ENCODE assay signal across 1 cellular context in the genomic region with DNA sequence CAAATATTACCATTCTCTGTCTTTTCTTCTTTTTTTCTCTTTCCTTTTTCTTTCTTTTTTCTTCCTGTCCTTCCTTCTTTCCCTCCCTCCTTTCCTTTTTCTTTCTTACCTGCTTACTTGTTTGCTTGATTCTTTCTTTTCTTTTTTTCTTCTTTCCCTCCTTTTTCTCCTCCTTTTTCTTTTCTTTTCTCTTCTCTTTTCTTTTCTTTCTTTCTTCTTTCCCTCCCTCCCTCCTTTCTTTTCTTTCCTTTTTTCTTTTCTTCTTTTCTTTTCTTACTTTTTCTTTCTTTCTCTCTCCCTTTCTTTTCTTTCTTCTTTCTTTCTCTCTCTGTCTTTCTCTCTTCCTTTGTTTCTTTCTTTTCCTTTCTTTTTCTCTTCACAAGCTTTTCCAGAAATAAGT.
TF ChIP-seq lines count a peak whose summit lies in the region.

No MANE protein-coding gene starts in this region.

TF ChIP-seq in GM23338, 12 proteins besides CTCF, POLR2A, EP300 and RAD21:
- TF ChIP-seq, protein P1, sequence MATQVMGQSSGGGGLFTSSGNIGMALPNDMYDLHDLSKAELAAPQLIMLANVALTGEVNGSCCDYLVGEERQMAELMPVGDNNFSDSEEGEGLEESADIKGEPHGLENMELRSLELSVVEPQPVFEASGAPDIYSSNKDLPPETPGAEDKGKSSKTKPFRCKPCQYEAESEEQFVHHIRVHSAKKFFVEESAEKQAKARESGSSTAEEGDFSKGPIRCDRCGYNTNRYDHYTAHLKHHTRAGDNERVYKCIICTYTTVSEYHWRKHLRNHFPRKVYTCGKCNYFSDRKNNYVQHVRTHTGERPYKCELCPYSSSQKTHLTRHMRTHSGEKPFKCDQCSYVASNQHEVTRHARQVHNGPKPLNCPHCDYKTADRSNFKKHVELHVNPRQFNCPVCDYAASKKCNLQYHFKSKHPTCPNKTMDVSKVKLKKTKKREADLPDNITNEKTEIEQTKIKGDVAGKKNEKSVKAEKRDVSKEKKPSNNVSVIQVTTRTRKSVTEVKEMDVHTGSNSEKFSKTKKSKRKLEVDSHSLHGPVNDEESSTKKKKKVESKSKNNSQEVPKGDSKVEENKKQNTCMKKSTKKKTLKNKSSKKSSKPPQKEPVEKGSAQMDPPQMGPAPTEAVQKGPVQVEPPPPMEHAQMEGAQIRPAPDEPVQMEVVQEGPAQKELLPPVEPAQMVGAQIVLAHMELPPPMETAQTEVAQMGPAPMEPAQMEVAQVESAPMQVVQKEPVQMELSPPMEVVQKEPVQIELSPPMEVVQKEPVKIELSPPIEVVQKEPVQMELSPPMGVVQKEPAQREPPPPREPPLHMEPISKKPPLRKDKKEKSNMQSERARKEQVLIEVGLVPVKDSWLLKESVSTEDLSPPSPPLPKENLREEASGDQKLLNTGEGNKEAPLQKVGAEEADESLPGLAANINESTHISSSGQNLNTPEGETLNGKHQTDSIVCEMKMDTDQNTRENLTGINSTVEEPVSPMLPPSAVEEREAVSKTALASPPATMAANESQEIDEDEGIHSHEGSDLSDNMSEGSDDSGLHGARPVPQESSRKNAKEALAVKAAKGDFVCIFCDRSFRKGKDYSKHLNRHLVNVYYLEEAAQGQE (IDR thresholded peaks at IDR 0.05; ENCODE audit: unreplicated experiment), result no peak
- TF ChIP-seq ZNF331 (CRISPR knock-in tag; IDR thresholded peaks at IDR 0.05; ENCODE audit: low read depth) (no peak), JUNB (IDR thresholded peaks at IDR 0.05; ENCODE audit: unreplicated experiment) (no peak), NANOG (IDR thresholded peaks at IDR 0.05; ENCODE audit: borderline replicate concordance) (no peak), STAT1 (IDR thresholded peaks at IDR 0.05; ENCODE audit: unreplicated experiment) (no peak), CREB1 (CRISPR knock-in tag; IDR thresholded peaks at IDR 0.05; ENCODE audit: low read depth) (no peak), EZH2 (IDR thresholded peaks at IDR 0.05; ENCODE audit: low read depth, unreplicated experiment) (no peak), POLR2AphosphoS5 (IDR thresholded peaks at IDR 0.05; ENCODE audit: low read depth) (no peak)
- TF ChIP-seq, protein P2, sequence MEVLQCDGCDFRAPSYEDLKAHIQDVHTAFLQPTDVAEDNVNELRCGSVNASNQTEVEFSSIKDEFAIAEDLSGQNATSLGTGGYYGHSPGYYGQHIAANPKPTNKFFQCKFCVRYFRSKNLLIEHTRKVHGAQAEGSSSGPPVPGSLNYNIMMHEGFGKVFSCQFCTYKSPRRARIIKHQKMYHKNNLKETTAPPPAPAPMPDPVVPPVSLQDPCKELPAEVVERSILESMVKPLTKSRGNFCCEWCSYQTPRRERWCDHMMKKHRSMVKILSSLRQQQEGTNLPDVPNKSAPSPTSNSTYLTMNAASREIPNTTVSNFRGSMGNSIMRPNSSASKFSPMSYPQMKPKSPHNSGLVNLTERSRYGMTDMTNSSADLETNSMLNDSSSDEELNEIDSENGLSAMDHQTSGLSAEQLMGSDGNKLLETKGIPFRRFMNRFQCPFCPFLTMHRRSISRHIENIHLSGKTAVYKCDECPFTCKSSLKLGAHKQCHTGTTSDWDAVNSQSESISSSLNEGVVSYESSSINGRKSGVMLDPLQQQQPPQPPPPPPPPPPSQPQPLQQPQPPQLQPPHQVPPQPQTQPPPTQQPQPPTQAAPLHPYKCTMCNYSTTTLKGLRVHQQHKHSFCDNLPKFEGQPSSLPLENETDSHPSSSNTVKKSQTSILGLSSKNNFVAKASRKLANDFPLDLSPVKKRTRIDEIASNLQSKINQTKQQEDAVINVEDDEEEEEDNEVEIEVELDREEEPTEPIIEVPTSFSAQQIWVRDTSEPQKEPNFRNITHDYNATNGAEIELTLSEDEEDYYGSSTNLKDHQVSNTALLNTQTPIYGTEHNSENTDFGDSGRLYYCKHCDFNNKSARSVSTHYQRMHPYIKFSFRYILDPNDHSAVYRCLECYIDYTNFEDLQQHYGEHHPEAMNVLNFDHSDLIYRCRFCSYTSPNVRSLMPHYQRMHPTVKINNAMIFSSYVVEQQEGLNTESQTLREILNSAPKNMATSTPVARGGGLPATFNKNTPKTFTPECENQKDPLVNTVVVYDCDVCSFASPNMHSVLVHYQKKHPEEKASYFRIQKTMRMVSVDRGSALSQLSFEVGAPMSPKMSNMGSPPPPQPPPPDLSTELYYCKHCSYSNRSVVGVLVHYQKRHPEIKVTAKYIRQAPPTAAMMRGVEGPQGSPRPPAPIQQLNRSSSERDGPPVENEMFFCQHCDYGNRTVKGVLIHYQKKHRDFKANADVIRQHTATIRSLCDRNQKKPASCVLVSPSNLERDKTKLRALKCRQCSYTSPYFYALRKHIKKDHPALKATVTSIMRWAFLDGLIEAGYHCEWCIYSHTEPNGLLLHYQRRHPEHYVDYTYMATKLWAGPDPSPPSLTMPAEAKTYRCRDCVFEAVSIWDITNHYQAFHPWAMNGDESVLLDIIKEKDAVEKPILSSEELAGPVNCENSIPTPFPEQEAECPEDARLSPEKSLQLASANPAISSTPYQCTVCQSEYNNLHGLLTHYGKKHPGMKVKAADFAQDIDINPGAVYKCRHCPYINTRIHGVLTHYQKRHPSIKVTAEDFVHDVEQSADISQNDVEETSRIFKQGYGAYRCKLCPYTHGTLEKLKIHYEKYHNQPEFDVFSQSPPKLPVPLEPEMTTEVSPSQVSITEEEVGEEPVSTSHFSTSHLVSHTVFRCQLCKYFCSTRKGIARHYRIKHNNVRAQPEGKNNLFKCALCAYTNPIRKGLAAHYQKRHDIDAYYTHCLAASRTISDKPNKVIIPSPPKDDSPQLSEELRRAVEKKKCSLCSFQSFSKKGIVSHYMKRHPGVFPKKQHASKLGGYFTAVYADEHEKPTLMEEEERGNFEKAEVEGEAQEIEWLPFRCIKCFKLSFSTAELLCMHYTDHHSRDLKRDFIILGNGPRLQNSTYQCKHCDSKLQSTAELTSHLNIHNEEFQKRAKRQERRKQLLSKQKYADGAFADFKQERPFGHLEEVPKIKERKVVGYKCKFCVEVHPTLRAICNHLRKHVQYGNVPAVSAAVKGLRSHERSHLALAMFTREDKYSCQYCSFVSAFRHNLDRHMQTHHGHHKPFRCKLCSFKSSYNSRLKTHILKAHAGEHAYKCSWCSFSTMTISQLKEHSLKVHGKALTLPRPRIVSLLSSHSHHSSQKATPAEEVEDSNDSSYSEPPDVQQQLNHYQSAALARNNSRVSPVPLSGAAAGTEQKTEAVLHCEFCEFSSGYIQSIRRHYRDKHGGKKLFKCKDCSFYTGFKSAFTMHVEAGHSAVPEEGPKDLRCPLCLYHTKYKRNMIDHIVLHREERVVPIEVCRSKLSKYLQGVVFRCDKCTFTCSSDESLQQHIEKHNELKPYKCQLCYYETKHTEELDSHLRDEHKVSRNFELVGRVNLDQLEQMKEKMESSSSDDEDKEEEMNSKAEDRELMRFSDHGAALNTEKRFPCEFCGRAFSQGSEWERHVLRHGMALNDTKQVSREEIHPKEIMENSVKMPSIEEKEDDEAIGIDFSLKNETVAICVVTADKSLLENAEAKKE (CRISPR knock-in tag; IDR thresholded peaks at IDR 0.05), result no peak
- TF ChIP-seq, protein P3, sequence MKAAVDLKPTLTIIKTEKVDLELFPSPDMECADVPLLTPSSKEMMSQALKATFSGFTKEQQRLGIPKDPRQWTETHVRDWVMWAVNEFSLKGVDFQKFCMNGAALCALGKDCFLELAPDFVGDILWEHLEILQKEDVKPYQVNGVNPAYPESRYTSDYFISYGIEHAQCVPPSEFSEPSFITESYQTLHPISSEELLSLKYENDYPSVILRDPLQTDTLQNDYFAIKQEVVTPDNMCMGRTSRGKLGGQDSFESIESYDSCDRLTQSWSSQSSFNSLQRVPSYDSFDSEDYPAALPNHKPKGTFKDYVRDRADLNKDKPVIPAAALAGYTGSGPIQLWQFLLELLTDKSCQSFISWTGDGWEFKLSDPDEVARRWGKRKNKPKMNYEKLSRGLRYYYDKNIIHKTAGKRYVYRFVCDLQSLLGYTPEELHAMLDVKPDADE (IDR thresholded peaks at IDR 0.05), result no peak
